1 cellular context compared by ENCODE assay signal in genomic region chr17:81932333-81932983, GRCh38.
TF ChIP-seq lines count a peak whose summit lies in the region.

No MANE protein-coding gene starts in this region.

TF ChIP-seq in HEK293, 187 proteins besides CTCF, POLR2A, EP300 and RAD21:
- no peak for TF ChIP-seq ZFP37 (tag by site-specific recombination; IDR thresholded peaks at IDR 0.05)
- no peak for TF ChIP-seq ZNF560 (tag by site-specific recombination; IDR thresholded peaks at IDR 0.05; ENCODE audit: borderline replicate concordance)
- no peak for TF ChIP-seq ZNF639 (tag by site-specific recombination; IDR thresholded peaks at IDR 0.05)
- TF ChIP-seq ZSCAN23 (tag by site-specific recombination; IDR thresholded peaks at IDR 0.05): no peak
- no peak for TF ChIP-seq GLIS2 (tag by site-specific recombination; IDR thresholded peaks at IDR 0.05)
- TF ChIP-seq SP2 (tag by site-specific recombination; IDR thresholded peaks at IDR 0.05): 0 out of 2 replicates have a peak, but pooled peaks have one; percentile 9
- no peak for TF ChIP-seq SCRT2 (tag by site-specific recombination; IDR thresholded peaks at IDR 0.05)
- no peak for TF ChIP-seq ZNF660 (tag by site-specific recombination; IDR thresholded peaks at IDR 0.05)
- TF ChIP-seq ZNF610 (tag by site-specific recombination; IDR thresholded peaks at IDR 0.05; ENCODE audit: borderline replicate concordance): no peak
- TF ChIP-seq ZNF791 (tag by site-specific recombination; IDR thresholded peaks at IDR 0.05): no peak
- TF ChIP-seq ZNF621 (tag by site-specific recombination; IDR thresholded peaks at IDR 0.05): no peak
- no peak for TF ChIP-seq ZNF112 (tag by site-specific recombination; IDR thresholded peaks at IDR 0.05)
- TF ChIP-seq GLIS1 (tag by site-specific recombination; IDR thresholded peaks at IDR 0.05): peak; percentile 32
- TF ChIP-seq ELK4 (IDR thresholded peaks at IDR 0.05; ENCODE audit: borderline replicate concordance, low read depth, low read length): no peak
- TF ChIP-seq ZNF664 (tag by site-specific recombination; IDR thresholded peaks at IDR 0.05): no peak
- TF ChIP-seq ZNF146 (tag by site-specific recombination; IDR thresholded peaks at IDR 0.05): no peak
- TF ChIP-seq ZNF366 (tag by site-specific recombination; conservative IDR thresholded peaks at IDR 0.05): no peak
- no peak for TF ChIP-seq ZSCAN30 (tag by site-specific recombination; IDR thresholded peaks at IDR 0.05)
- TF ChIP-seq ZNF404 (tag by site-specific recombination; IDR thresholded peaks at IDR 0.05): no peak
- no peak for TF ChIP-seq PBX3 (CRISPR knock-in tag; IDR thresholded peaks at IDR 0.05)
- no peak for TF ChIP-seq ZNF155 (tag by site-specific recombination; IDR thresholded peaks at IDR 0.05)
- TF ChIP-seq ZNF488 (tag by site-specific recombination; IDR thresholded peaks at IDR 0.05): no peak
- TF ChIP-seq ZFP69B (tag by site-specific recombination; IDR thresholded peaks at IDR 0.05): no peak
- TF ChIP-seq ZNF513 (tag by site-specific recombination; IDR thresholded peaks at IDR 0.05): no peak
- no peak for TF ChIP-seq ZNF394 (tag by site-specific recombination; IDR thresholded peaks at IDR 0.05; ENCODE audit: borderline replicate concordance)
- no peak for TF ChIP-seq ZNF558 (tag by site-specific recombination; IDR thresholded peaks at IDR 0.05)
- TF ChIP-seq ZNF169 (tag by site-specific recombination; IDR thresholded peaks at IDR 0.05): no peak
- TF ChIP-seq ZNF19 (tag by site-specific recombination; IDR thresholded peaks at IDR 0.05; ENCODE audit: low read depth): no peak
- TF ChIP-seq ZNF10 (tag by site-specific recombination; IDR thresholded peaks at IDR 0.05): peak; percentile 100
- peak; percentile 95 for TF ChIP-seq ZFHX2 (tag by site-specific recombination; conservative IDR thresholded peaks at IDR 0.05)
- no peak for TF ChIP-seq PRDM4 (tag by site-specific recombination; IDR thresholded peaks at IDR 0.05)
- TF ChIP-seq ZNF121 (tag by site-specific recombination; IDR thresholded peaks at IDR 0.05): no peak
- TF ChIP-seq PRDM6 (tag by site-specific recombination; IDR thresholded peaks at IDR 0.05): no peak
- TF ChIP-seq ZNF768 (tag by site-specific recombination; IDR thresholded peaks at IDR 0.05): no peak
- no peak for TF ChIP-seq ZNF221 (tag by site-specific recombination; IDR thresholded peaks at IDR 0.05; ENCODE audit: borderline replicate concordance)
- no peak for TF ChIP-seq PRDM1 (tag by site-specific recombination; IDR thresholded peaks at IDR 0.05)
- no peak for TF ChIP-seq REST (tag by site-specific recombination; IDR thresholded peaks at IDR 0.05)
- no peak for TF ChIP-seq ZBTB8A (tag by site-specific recombination; IDR thresholded peaks at IDR 0.05)
- TF ChIP-seq PRDM2 (tag by site-specific recombination; IDR thresholded peaks at IDR 0.05; ENCODE audit: borderline replicate concordance): no peak
- TF ChIP-seq EGR2 (tag by site-specific recombination; IDR thresholded peaks at IDR 0.05; ENCODE audit: low read depth): peak; percentile 91
- TF ChIP-seq ZNF211 (tag by site-specific recombination; IDR thresholded peaks at IDR 0.05; ENCODE audit: low read depth): no peak
- TF ChIP-seq ZNF133 (tag by site-specific recombination; IDR thresholded peaks at IDR 0.05): no peak
